8 cellular contexts compared by ENCODE assay signal in genomic region chr7:152234421-152234820, GRCh38.
DNase-seq lines count a peak whose midpoint lies in the region; ATAC-seq and TF ChIP-seq lines count a peak whose summit lies in the region.
"Not testable (repeated sequence)": the region's sequence is repeated elsewhere in the genome, so short reads cannot be mapped to it uniquely, and the experiment has no call there.

No MANE protein-coding gene starts in this region.

- not testable (repeated sequence) for H3K27me3 Mint-ChIP-seq in T-helper 17 cell; nephron progenitor cell (ENCODE audit: low read depth, poor library complexity); stimulated activated naive B cell treated with anti-CD40 and anti-IgM and Interleukin-4, amounts not matched to agents 10 μg/mL and 1 μg/mL and 100 μg/mL, for 72 hours

- H3K27ac ChIP-seq in brain microvascular endothelial cell: peak overlapping the region; percentile 32

- not testable (repeated sequence) for H3K4me1 Mint-ChIP-seq in T-helper 17 cell; nephron progenitor cell; stimulated activated naive B cell treated with anti-CD40 and anti-IgM and Interleukin-4, amounts not matched to agents 10 μg/mL and 1 μg/mL and 100 μg/mL, for 72 hours

- H3K36me3 Mint-ChIP-seq in T-helper 17 cell (ENCODE audit: low read depth): not testable (repeated sequence)
- peaks cover 53% of the 10 kb centered on the region for H3K36me3 Mint-ChIP-seq in nephron progenitor cell (ENCODE audit: low read depth)
- peaks cover 16 to 30% of the 10 kb centered on the region in 2 donors for H3K36me3 Mint-ChIP-seq in stimulated activated naive B cell treated with anti-CD40 and anti-IgM and Interleukin-4, amounts not matched to agents 10 μg/mL and 1 μg/mL and 100 μg/mL, for 72 hours

- not testable (repeated sequence) for H3K9me3 ChIP-seq in T-helper 17 cell (ENCODE audit: control insufficient read depth, low read length, poor library complexity, severe bottlenecking)

- H3K36me3 ChIP-seq in brain microvascular endothelial cell (replicated peaks): not testable (repeated sequence)

- H3K4me3 ChIP-seq in brain microvascular endothelial cell (ENCODE audit: low read depth, low read length); epithelial cell of esophagus (ENCODE audit: low read length): not testable (repeated sequence)

- not testable (repeated sequence) for ATAC-seq in T-helper 17 cell; stimulated activated naive B cell treated with anti-CD40 and anti-IgM and Interleukin-4, amounts not matched to agents 10 μg/mL and 1 μg/mL and 100 μg/mL, for 72 hours (replicated peaks)

- H3K27me3 ChIP-seq in brain microvascular endothelial cell (replicated peaks): not testable (repeated sequence)

- TF ChIP-seq CTCF in brain microvascular endothelial cell (IDR thresholded peaks at IDR 0.05; ENCODE audit: low read depth, low read length, missing control alignments); epithelial cell of esophagus (IDR thresholded peaks at IDR 0.05; ENCODE audit: insufficient read depth, low read depth, low read length, missing control alignments); nephron progenitor cell (IDR thresholded peaks at IDR 0.05): not testable (repeated sequence)

- not testable (repeated sequence) for H3K4me3 Mint-ChIP-seq in T-helper 17 cell; nephron progenitor cell; stimulated activated naive B cell treated with anti-CD40 and anti-IgM and Interleukin-4, amounts not matched to agents 10 μg/mL and 1 μg/mL and 100 μg/mL, for 72 hours

- H3K27ac Mint-ChIP-seq in T-helper 17 cell (peak overlapping the region; percentile 51), nephron progenitor cell (peak overlapping the region; percentile 37)
- H3K27ac Mint-ChIP-seq in stimulated activated naive B cell treated with anti-CD40 and anti-IgM and Interleukin-4, amounts not matched to agents 10 μg/mL and 1 μg/mL and 100 μg/mL, for 72 hours: peak overlapping the region; percentile 67

- H3K9me3 Mint-ChIP-seq in nephron progenitor cell; stimulated activated naive B cell treated with anti-CD40 and anti-IgM and Interleukin-4, amounts not matched to agents 10 μg/mL and 1 μg/mL and 100 μg/mL, for 72 hours: not testable (repeated sequence)

- in situ Hi-C loops in brain microvascular endothelial cell (cut with HindIII; ENCODE audit: low pct_ligation_motif_present, low sequenced_read_pairs): not testable (repeated sequence)

- DNase-seq in ELR (ENCODE audit: low read depth): peak; percentile 20
- DNase-seq in HT1080 (ENCODE audit: low read depth): peak; percentile 3
- DNase-seq in T-helper 17 cell; nephron progenitor cell; stimulated activated naive B cell treated with anti-CD40 and anti-IgM and Interleukin-4, amounts not matched to agents 10 μg/mL and 1 μg/mL and 100 μg/mL, for 72 hours: not testable (repeated sequence)
- peak; percentile 78 for DNase-seq in brain microvascular endothelial cell
- peak; percentile 36 for DNase-seq in epithelial cell of esophagus (ENCODE audit: low read depth)
- peak; percentile 51 for DNase-seq in iris pigment epithelial cell (ENCODE audit: low read depth)
